ENCODE assay signal across 2 cellular contexts in genomic region chr13:29993196-29993595, GRCh38.
TF ChIP-seq lines count a peak whose summit lies in the region.

No MANE protein-coding gene starts in this region.

TF ChIP-seq in IMR-90, 13 proteins besides CTCF, POLR2A, EP300 and RAD21:
- TF ChIP-seq BHLHE40 (IDR thresholded peaks at IDR 0.05; ENCODE audit: low read depth, low read length) (no peak), CHD1 (IDR thresholded peaks at IDR 0.05; ENCODE audit: low read depth, low read length) (no peak), RFX5 (IDR thresholded peaks at IDR 0.05; ENCODE audit: low read depth, low read length) (no peak)

TF ChIP-seq in H1, 55 proteins besides CTCF, POLR2A, EP300 and RAD21:
- TF ChIP-seq TEAD4 (IDR thresholded peaks at IDR 0.05; ENCODE audit: low read depth, low read length) (no peak), HDAC6 (IDR thresholded peaks at IDR 0.05; ENCODE audit: low read depth, low read length) (no peak), CEBPB (IDR thresholded peaks at IDR 0.05; ENCODE audit: low read depth, low read length) (no peak), TAF7 (optimal IDR thresholded peaks at IDR 0.05; ENCODE audit: borderline replicate concordance, low read depth, low read length) (no peak), EGR1 (IDR thresholded peaks at IDR 0.05; ENCODE audit: borderline replicate concordance, low read depth, low read length) (no peak), ATF2 (IDR thresholded peaks at IDR 0.05; ENCODE audit: low read length) (no peak), SAP30 (IDR thresholded peaks at IDR 0.05; ENCODE audit: insufficient read depth, insufficient replicate concordance, low read length) (no peak), SP1 (IDR thresholded peaks at IDR 0.05; ENCODE audit: low read depth, low read length) (no peak), CHD2 (IDR thresholded peaks at IDR 0.05; ENCODE audit: low read length) (no peak), CTBP2 (IDR thresholded peaks at IDR 0.05; ENCODE audit: borderline replicate concordance, insufficient read depth, insufficient read length, low read length) (no peak), HDAC2 (IDR thresholded peaks at IDR 0.05; ENCODE audit: borderline replicate concordance in 1 of 2, low read depth in 2 of 2, low read length in 2 of 2) (no peak), SIN3A (conservative IDR thresholded peaks at IDR 0.05 in 1 of 2, IDR thresholded peaks at IDR 0.05 in 1 of 2; ENCODE audit: low read depth in 1 of 2, low read length in 2 of 2) (no peak), MAFK (IDR thresholded peaks at IDR 0.05; ENCODE audit: low read depth, low read length) (no peak), BCL11A (IDR thresholded peaks at IDR 0.05; ENCODE audit: low read depth in 2 of 2, low read length in 2 of 2) (no peak)
